ENCODE assay signal across 9 cellular contexts in genomic region chr10:91552706-91553105, GRCh38.
DNase-seq lines count a peak whose midpoint lies in the region; ATAC-seq and TF ChIP-seq lines count a peak whose summit lies in the region.
"Had no signal": no experiment of that assay in that cellular context is flagged by ENCODE, and none has a peak within 500 bp of the region (broad histone marks: within the 10 kb centered on the region; RNA-seq: fewer than 3 reads in every experiment).

No MANE protein-coding gene starts in this region.

- DNase-seq in MCF 10A (ENCODE audit: unreplicated experiment) (peak; percentile 42), breast epithelium (ENCODE audit: low spot score in 2 of 2) (no peak), body of pancreas (peak; percentile 71 to 78 (median 76)), kidney glomerular epithelial cell (lab: John Stamatoyannopoulos, UW) (peak; percentile 4), Peyer's patch (no peak), T-cell (no peak), AG08396 (ENCODE audit: low spot score) (no peak)
- no peak for DNase-seq in NK-92 treated with Interleukin-12 subunit alpha and Interleukin-12 subunit beta, amount 100 ng/mL, for 24 hours (lab: John Stamatoyannopoulos, UW)
- DNase-seq: activated CD8-positive, alpha-beta T cell treated with anti-CD3 and anti-CD28 coated beads for 36 hours had no signal

- H3K27ac ChIP-seq in breast epithelium, result no peak overlapping the region
- H3K27ac ChIP-seq in body of pancreas, result no peak overlapping the region
- H3K27ac ChIP-seq in Peyer's patch, result no peak overlapping the region

- POLR2A ChIA-PET in MCF 10A (lab: Yijun Ruan, JAX) (no interaction called here), T-cell (lab: Charles Lee) (no interaction called here)

- H3K36me3 ChIP-seq in breast epithelium (no peaks in the 10 kb centered on the region), body of pancreas (replicated peaks in 1 of 2; ENCODE audit: insufficient read depth in 1 of 2, low read depth in 2 of 2) (no peaks in the 10 kb centered on the region), Peyer's patch (no peaks in the 10 kb centered on the region)

- ATAC-seq in body of pancreas (peak; percentile 55), T-cell (replicated peaks in 1 of 4) (no peak)
- ATAC-seq: activated CD8-positive, alpha-beta T cell treated with anti-CD3 and anti-CD28 coated beads for 36 hours had no signal

- CTCF ChIA-PET in MCF 10A (lab: Yijun Ruan, JAX) (interaction anchor here (0.6 to 4.2 kb wide), 7 partner anchors 82 to 360 kb away, joined by 3 to 21 read pairs (median 3); partner anchors contain the start of gene PPP1R3C), T-cell (lab: Charles Lee) (interaction anchor here (0.5 kb wide), 2 partner anchors 8 to 51 kb away, joined by 3 to 4 read pairs; no protein-coding TSS in a partner anchor)

- H3K4me3 ChIP-seq in breast epithelium (no peak overlapping the region), body of pancreas (no peak overlapping the region), Peyer's patch (no peak overlapping the region)

- no peak for TF ChIP-seq POLR2A in breast epithelium (IDR thresholded peaks at IDR 0.05)
- TF ChIP-seq POLR2A in body of pancreas (IDR thresholded peaks at IDR 0.05), result no peak
- TF ChIP-seq POLR2A in Peyer's patch (IDR thresholded peaks at IDR 0.05), result no peak

- H3K4me1 Mint-ChIP-seq in MCF 10A (ENCODE audit: insufficient read depth, unreplicated experiment), result peaks cover 17% of the 10 kb centered on the region
- no peaks in the 10 kb centered on the region for H3K4me1 Mint-ChIP-seq in T-cell

- no peak overlapping the region for H3K4me3 Mint-ChIP-seq in MCF 10A (ENCODE audit: unreplicated experiment)
- no peak overlapping the region for H3K4me3 Mint-ChIP-seq in T-cell
- H3K4me3 Mint-ChIP-seq: activated CD8-positive, alpha-beta T cell treated with anti-CD3 and anti-CD28 coated beads for 36 hours had no signal

- WGBS in body of pancreas, 2 donors, result 31 to 37% methylated on average over 4 to 7 of the region's 7 CpGs

- H3K9me3 Mint-ChIP-seq in MCF 10A (ENCODE audit: unreplicated experiment) (no peaks in the 10 kb centered on the region), T-cell (no peaks in the 10 kb centered on the region)
- H3K9me3 Mint-ChIP-seq: activated CD8-positive, alpha-beta T cell treated with anti-CD3 and anti-CD28 coated beads for 36 hours had no signal

- H3K36me3 Mint-ChIP-seq in MCF 10A (ENCODE audit: insufficient read depth, unreplicated experiment) (no peaks in the 10 kb centered on the region), T-cell (no peaks in the 10 kb centered on the region)

- no TSS peak for BruUV-seq in MCF 10A (replicated peaks; lab: Mats Ljungman, UMichigan)

- peak; percentile 18 for TF ChIP-seq CTCF in MCF 10A (IDR thresholded peaks at IDR 0.05; ENCODE audit: unreplicated experiment)
- TF ChIP-seq CTCF in breast epithelium (IDR thresholded peaks at IDR 0.05), result no peak
- peak; percentile 49 to 87 (median 77) for TF ChIP-seq CTCF in body of pancreas (IDR thresholded peaks at IDR 0.05)
- peak in 3 of 6 experiments; percentile 31 to 38 (median 32) for TF ChIP-seq CTCF in Peyer's patch (IDR thresholded peaks at IDR 0.05)

- no peak overlapping the region for H3K27ac Mint-ChIP-seq in MCF 10A (ENCODE audit: low read depth, unreplicated experiment)
- no peak overlapping the region for H3K27ac Mint-ChIP-seq in T-cell
- H3K27ac Mint-ChIP-seq: activated CD8-positive, alpha-beta T cell treated with anti-CD3 and anti-CD28 coated beads for 36 hours had no signal

- no peaks in the 10 kb centered on the region for H3K9me3 ChIP-seq in breast epithelium
- no peaks in the 10 kb centered on the region for H3K9me3 ChIP-seq in body of pancreas
- no peaks in the 10 kb centered on the region for H3K9me3 ChIP-seq in Peyer's patch

- H3K27me3 Mint-ChIP-seq in MCF 10A (ENCODE audit: insufficient read depth, unreplicated experiment), result no peaks in the 10 kb centered on the region
- peaks cover 7 to 12% of the 10 kb centered on the region in 2 donors for H3K27me3 Mint-ChIP-seq in T-cell

- H3K4me1 ChIP-seq in breast epithelium (peaks cover 3 to 4% of the 10 kb centered on the region in 2 donors), body of pancreas (peaks cover 40% of the 10 kb centered on the region), Peyer's patch (peaks cover 0 to 7% (median 0%) of the 10 kb centered on the region in 4 donors)

- H3K27me3 ChIP-seq in breast epithelium (no peaks in the 10 kb centered on the region), body of pancreas (no peaks in the 10 kb centered on the region), Peyer's patch (no peaks in the 10 kb centered on the region)

- intact Hi-C loops in MCF 10A (cut with micrococcal nuclease), result loop anchor here (1.0 to 2.0 kb wide), 4 partner anchors 83 to 254 kb away; no protein-coding TSS in a partner anchor
- intact Hi-C loops in breast epithelium (cut with DNase I; ENCODE audit: low total_unique reads), result no loop called here
- intact Hi-C loops in body of pancreas (cut with DNase I), result loop anchor here (5.0 kb wide), 1 partner anchor 85 kb away; no protein-coding TSS in a partner anchor

Comparison
In these comparisons a context has a peak if more than half of its experiments do, and no peak if none do; other contexts are left out.
1. DNase-seq: peak in MCF 10A (single experiment), body of pancreas (4 of 4) and kidney glomerular epithelial cell (single experiment); none in breast epithelium (0 of 2), Peyer's patch (0 of 3), T-cell (0 of 34), NK-92 treated with Interleukin-12 subunit alpha and Interleukin-12 subunit beta, amount 100 ng/mL, for 24 hours (single experiment) and AG08396 (single experiment).
2. CTCF ChIP-seq: peak in MCF 10A (single experiment) and body of pancreas (7 of 7); none in breast epithelium (0 of 3).